In the genomic region with DNA sequence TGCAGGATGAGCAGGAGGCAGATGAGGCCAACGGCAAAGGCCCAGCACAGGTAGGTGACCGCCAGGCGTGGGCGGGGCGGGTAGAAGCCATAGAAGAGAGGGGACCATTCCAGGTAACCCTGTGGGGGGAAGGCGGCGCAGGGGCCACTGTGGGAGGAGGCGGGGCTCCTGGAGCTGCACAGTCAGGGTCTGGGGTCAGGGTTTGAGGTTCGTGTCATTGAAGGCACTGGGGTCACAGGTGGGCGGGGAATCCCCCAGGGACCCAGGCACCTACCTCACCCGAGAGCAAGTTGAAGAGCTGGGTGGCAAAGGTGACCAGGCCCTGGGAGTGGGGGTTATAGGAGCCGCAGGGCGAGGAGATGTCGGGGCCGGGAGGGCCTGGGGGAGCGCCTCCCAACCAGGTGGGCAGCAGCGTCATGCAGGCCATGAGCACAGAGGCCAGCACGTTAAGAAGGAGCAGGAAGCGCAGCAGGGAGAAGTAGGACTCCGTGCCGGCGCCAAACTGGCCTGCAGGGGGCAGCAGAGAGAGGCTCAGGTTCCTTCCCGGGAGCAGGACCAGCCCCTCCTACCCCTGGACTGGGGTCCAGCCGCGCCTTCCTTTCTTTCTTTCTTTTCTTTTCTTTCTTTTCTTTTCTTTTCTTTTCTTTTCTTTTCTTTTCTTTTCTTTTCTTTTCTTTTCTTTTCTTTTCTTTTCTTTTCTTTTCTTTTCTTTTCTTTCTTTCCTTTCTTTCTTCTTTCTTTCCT, we compare ENCODE assay signal across 8 cellular contexts. TPM values are rescaled to one million over a fixed set of nuclear protein-coding genes. Genes with fewer than 3 reads are reported as not detected.
DNase-seq lines count a peak whose midpoint lies in the region; ATAC-seq and TF ChIP-seq lines count a peak whose summit lies in the region.

No MANE protein-coding gene starts in this region.

- no peak overlapping the region for H3K27ac ChIP-seq in KMS-11

- H2AFZ ChIP-seq in KMS-11 (ENCODE audit: low read depth): peak overlapping the region; percentile 64; the same call in 1 of the 2 replicates

- intact Hi-C loops in natural killer cell (cut with micrococcal nuclease): loop anchor here (1.0 kb wide), 2 partner anchors 63 to 98 kb away; no protein-coding TSS in a partner anchor

- H3K79me2 ChIP-seq in KMS-11 (ENCODE audit: insufficient read depth, low read depth): no peaks in the 10 kb centered on the region

- H3K4me3 ChIP-seq in KMS-11 (IDR thresholded peaks at IDR 0.05; ENCODE audit: insufficient read depth, low read depth, low read length): no peak overlapping the region

- TF ChIP-seq POLR2A in erythroblast (IDR thresholded peaks at IDR 0.05; ENCODE audit: low read length): no peak

- H3K4me3 Mint-ChIP-seq in natural killer cell: no peak overlapping the region
- no peak overlapping the region for H3K4me3 Mint-ChIP-seq in stimulated activated naive B cell treated with anti-CD40 and anti-IgM and Interleukin-4, amounts not matched to agents 10 μg/mL and 1 μg/mL and 100 μg/mL, for 72 hours

- no peaks in the 10 kb centered on the region for H3K36me3 ChIP-seq in KMS-11 (ENCODE audit: insufficient read depth)

- no peaks in the 10 kb centered on the region for H4K20me1 ChIP-seq in KMS-11 (ENCODE audit: insufficient read depth)

- H3K4me1 ChIP-seq in KMS-11 (ENCODE audit: low read depth, poor library complexity, severe bottlenecking): peaks cover 6% of the 10 kb centered on the region

- H3K27ac Mint-ChIP-seq in natural killer cell: peak overlapping the region in 1 of 2 donors; percentile 27
- peak overlapping the region; percentile 67 for H3K27ac Mint-ChIP-seq in stimulated activated naive B cell treated with anti-CD40 and anti-IgM and Interleukin-4, amounts not matched to agents 10 μg/mL and 1 μg/mL and 100 μg/mL, for 72 hours

- peaks cover 29% of the 10 kb centered on the region for H3K27me3 ChIP-seq in KMS-11 (ENCODE audit: insufficient read depth, low read depth)

- peaks cover 0 to 4% of the 10 kb centered on the region in 2 donors for H3K27me3 Mint-ChIP-seq in natural killer cell (ENCODE audit: low read depth in 2 of 2)
- peaks cover 20 to 33% of the 10 kb centered on the region in 2 donors for H3K27me3 Mint-ChIP-seq in stimulated activated naive B cell treated with anti-CD40 and anti-IgM and Interleukin-4, amounts not matched to agents 10 μg/mL and 1 μg/mL and 100 μg/mL, for 72 hours

- peak; percentile 66 for TF ChIP-seq CTCF in KMS-11 (conservative IDR thresholded peaks at IDR 0.05; ENCODE audit: low read depth, low read length)
- TF ChIP-seq CTCF in natural killer cell (IDR thresholded peaks at IDR 0.05): peak; percentile 86

- H3K4me1 Mint-ChIP-seq in natural killer cell: peaks cover 12 to 31% of the 10 kb centered on the region in 2 donors
- peaks cover 20 to 33% of the 10 kb centered on the region in 2 donors for H3K4me1 Mint-ChIP-seq in stimulated activated naive B cell treated with anti-CD40 and anti-IgM and Interleukin-4, amounts not matched to agents 10 μg/mL and 1 μg/mL and 100 μg/mL, for 72 hours

- H3K4me2 ChIP-seq in KMS-11: peak overlapping the region; percentile 76

- DNase-seq in GM03348 (ENCODE audit: low spot score) (peak; percentile 92), activated T-cell treated with anti-CD3 and anti-CD28 coated beads for 4 hours (peak; percentile 86), erythroblast (lab: John Stamatoyannopoulos, UW) (peak; percentile 83 to 92), natural killer cell (peak; percentile 89)
- peak; percentile 80 for DNase-seq in stimulated activated naive B cell treated with anti-CD40 and anti-IgM and Interleukin-4, amounts not matched to agents 10 μg/mL and 1 μg/mL and 100 μg/mL, for 72 hours

- no peaks in the 10 kb centered on the region for H3K36me3 Mint-ChIP-seq in natural killer cell
- no peaks in the 10 kb centered on the region for H3K36me3 Mint-ChIP-seq in stimulated activated naive B cell treated with anti-CD40 and anti-IgM and Interleukin-4, amounts not matched to agents 10 μg/mL and 1 μg/mL and 100 μg/mL, for 72 hours

- no peaks in the 10 kb centered on the region for H3K9me3 Mint-ChIP-seq in natural killer cell
- no peaks in the 10 kb centered on the region for H3K9me3 Mint-ChIP-seq in stimulated activated naive B cell treated with anti-CD40 and anti-IgM and Interleukin-4, amounts not matched to agents 10 μg/mL and 1 μg/mL and 100 μg/mL, for 72 hours

- no peak overlapping the region for H3K9ac ChIP-seq in KMS-11

- peak; percentile 75 to 88 (median 82) for ATAC-seq in natural killer cell
- peak; percentile 93 for ATAC-seq in stimulated activated naive B cell treated with anti-CD40 and anti-IgM and Interleukin-4, amounts not matched to agents 10 μg/mL and 1 μg/mL and 100 μg/mL, for 72 hours (replicated peaks)
- no peak for ATAC-seq in GM18861 (IDR thresholded peaks at IDR 0.05; ENCODE audit: unreplicated experiment)

TF ChIP-seq in PFSK-1, 5 proteins besides CTCF, POLR2A, EP300 and RAD21:
- TF ChIP-seq SIN3A (IDR thresholded peaks at IDR 0.05; ENCODE audit: borderline replicate concordance, insufficient read depth, low read length) (no peak), FOXP2 (optimal IDR thresholded peaks at IDR 0.05; ENCODE audit: borderline replicate concordance, extremely low read depth, extremely low read length, insufficient read depth) (peak; percentile 61)

RNA-seq across cellular contexts. Expression of a gene that starts 4.6 kb away (rescaled TPM):
- 0.60 TPM for polyA plus RNA-seq in PFSK-1 (2012; ENCODE audit: insufficient read length, low read depth)
- total RNA-seq in natural killer cell: 1 to 10 TPM; 7.2 to 8.2 (median 7.5) TPM

RNA-seq across cellular contexts. Expression of a gene that starts 8.8 kb away (rescaled TPM):
- polyA plus RNA-seq in PFSK-1 (2012; ENCODE audit: insufficient read length, low read depth): 33.5 TPM
- total RNA-seq in natural killer cell: 1 to 10 TPM; 8.3 to 9.4 (median 9.1) TPM

RNA-seq across cellular contexts. Expression of a gene that starts 21.0 kb away (rescaled TPM):
- 89.9 TPM for polyA plus RNA-seq in PFSK-1 (2012; ENCODE audit: insufficient read length, low read depth)
- total RNA-seq in natural killer cell: 10 to 100 TPM; 24.1 to 53.9 (median 31.2) TPM

RNA-seq across cellular contexts. Expression of a gene that starts 22.8 kb away (rescaled TPM):
- 80.0 TPM for polyA plus RNA-seq in PFSK-1 (2012; ENCODE audit: insufficient read length, low read depth)
- total RNA-seq in natural killer cell: 10 to 100 TPM; 11.5 to 16.7 (median 13.5) TPM

RNA-seq across cellular contexts. Expression of a gene that starts 30.8 kb away (rescaled TPM):
- polyA plus RNA-seq in PFSK-1 (2012; ENCODE audit: insufficient read length, low read depth): 109 TPM
- 10 to 100 TPM; 46.3 to 73.9 (median 51.7) TPM for total RNA-seq in natural killer cell
